Comparison of ENCODE assay signal across 12 cellular contexts in the genomic region with DNA sequence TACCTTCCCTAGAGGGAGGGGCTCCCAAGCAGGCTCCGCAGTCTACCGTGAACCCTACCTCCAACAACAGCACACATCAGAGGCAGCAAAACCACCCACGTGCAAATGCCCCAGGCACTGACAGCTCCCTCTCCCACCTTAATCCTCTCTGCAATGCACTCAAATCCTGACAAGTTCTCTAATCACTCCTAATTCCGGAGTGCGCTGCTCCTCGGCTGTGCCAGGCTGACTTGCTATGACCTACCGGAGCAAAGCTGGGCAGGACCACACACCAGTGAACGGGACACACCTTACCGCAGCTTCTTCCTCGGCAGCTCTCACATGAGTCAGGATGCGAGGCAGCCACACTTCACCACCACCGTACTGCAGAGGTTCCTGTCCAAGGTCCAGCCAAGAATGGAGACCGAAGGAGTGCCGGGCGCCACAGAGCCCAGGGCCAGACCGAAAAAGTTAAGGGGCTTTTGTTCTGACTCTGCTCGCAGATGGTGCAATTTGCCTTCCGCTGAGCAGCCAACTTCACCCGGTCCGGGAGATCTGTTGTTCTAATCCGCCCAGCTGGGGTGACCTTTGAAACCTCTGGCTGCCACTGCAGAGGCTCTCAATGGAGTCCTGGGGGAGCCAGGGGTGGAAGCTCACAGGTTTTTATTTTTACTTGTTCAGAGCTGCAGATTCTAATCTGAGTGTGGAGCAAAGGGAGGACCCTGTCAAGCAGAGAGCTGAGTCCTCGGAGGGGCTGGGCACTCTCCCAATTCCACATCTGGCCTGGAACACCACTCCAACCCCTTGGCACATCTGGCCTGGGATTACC.
A peak's percentile ranks its signal among the peaks of the same experiment; 100 is the strongest.
DNase-seq lines count a peak whose midpoint lies in the region; ATAC-seq, FAIRE-seq and TF ChIP-seq lines count a peak whose summit lies in the region.
"Had no signal": no experiment of that assay in that cellular context is flagged by ENCODE, and none has a peak within 500 bp of the region (broad histone marks: within the 10 kb centered on the region; RNA-seq: fewer than 3 reads in every experiment).

No MANE protein-coding gene starts in this region.

- TF ChIP-seq CTCF in breast epithelium (IDR thresholded peaks at IDR 0.05) (no peak), HepG2 (CRISPR knock-in tag; IDR thresholded peaks at IDR 0.05) (0 out of 2 replicates have a peak, but pooled peaks have one; percentile 6), transverse colon (IDR thresholded peaks at IDR 0.05) (no peak), ovary (IDR thresholded peaks at IDR 0.05) (no peak)

- peak overlapping the region; percentile 82 for H3K4me2 ChIP-seq in HepG2 (ENCODE audit: low read depth, low read length)

- H3K4me1 ChIP-seq in breast epithelium (no peaks in the 10 kb centered on the region), HepG2 (ENCODE audit: insufficient read depth, low read length) (peaks cover 52% of the 10 kb centered on the region), transverse colon (peaks cover 0 to 11% (median 4%) of the 10 kb centered on the region in 4 donors), ovary (ENCODE audit: insufficient read depth) (no peaks in the 10 kb centered on the region)
- H3K4me1 ChIP-seq: HAP-1 had no signal

- peaks cover 41% of the 10 kb centered on the region for H3K79me2 ChIP-seq in HepG2 (ENCODE audit: insufficient read depth, low read length)

- H3K27me3 ChIP-seq in breast epithelium (no peaks in the 10 kb centered on the region), HepG2 (ENCODE audit: control insufficient read depth in 1 of 2, insufficient read depth in 2 of 2, low read length in 2 of 2) (no peaks in the 10 kb centered on the region), transverse colon (no peaks in the 10 kb centered on the region), ovary (no peaks in the 10 kb centered on the region)

- H3K9ac ChIP-seq in HepG2 (ENCODE audit: insufficient read depth, low read depth, low read length): peak overlapping the region; percentile 74

- BruUV-seq in HepG2 (replicated peaks; lab: Mats Ljungman, UMichigan): TSS peak; percentile 54

- H3K9me3 ChIP-seq in breast epithelium (no peaks in the 10 kb centered on the region), HepG2 (ENCODE audit: low read length) (no peaks in the 10 kb centered on the region), transverse colon (no peaks in the 10 kb centered on the region), ovary (no peaks in the 10 kb centered on the region)
- H3K9me3 ChIP-seq: HAP-1 had no signal

- DNase-seq in DMS 273 (lab: John Stamatoyannopoulos, UW; ENCODE audit: unreplicated experiment): peak; percentile 46
- DNase-seq in DMS 273 treated with DMSO at 0.1 percent for 48 hours (lab: John Stamatoyannopoulos, UW): no peak
- DNase-seq in breast epithelium (ENCODE audit: low spot score in 2 of 2): no peak
- DNase-seq in HepG2 (ENCODE audit: low spot score): peak; percentile 89
- peak; percentile 67 for DNase-seq in transverse colon
- no peak for DNase-seq in NCI-H146 (lab: John Stamatoyannopoulos, UW)
- no peak for DNase-seq in ovary

- WGBS in HepG2 (ENCODE audit: low lambda C conversion rate): 0% methylated on average over 15 of the region's 22 CpGs
- 39 to 50% methylated on average over 4 to 21 of the region's 22 CpGs for WGBS in transverse colon (ENCODE audit: low coverage in 1 of 2), 2 donors
- WGBS in ovary, 3 donors: 68 to 74% (median 73%) methylated on average over 22 of the region's 22 CpGs

- H3K4me3 ChIP-seq in breast epithelium: peak overlapping the region; percentile 14 to 51 (median 23)
- H3K4me3 ChIP-seq in HepG2 (replicated peaks in 1 of 3; ENCODE audit: insufficient read depth in 1 of 3, low read depth in 2 of 3, low read length in 3 of 3): peak overlapping the region; percentile 62 to 80 (median 67)
- H3K4me3 ChIP-seq in transverse colon: peak overlapping the region in 3 of 4 donors; percentile 5 to 27 (median 10)
- H3K4me3 ChIP-seq in ovary: no peak overlapping the region
- H3K4me3 ChIP-seq: GM12878, HAP-1 had no signal

- in situ Hi-C loops in HepG2 (cut with HindIII; ENCODE audit: extremely low pct_ligation_motif_present, low pct_unique_long_range_greater_than_20kb) (loop anchor here (5.0 kb wide), 1 partner anchor 42 kb away; no protein-coding TSS in a partner anchor), transverse colon (cut with MboI; ENCODE audit: low pct_ligation_motif_present in 1 of 4, low pct_unique_long_range_greater_than_20kb in 1 of 4, low sequenced_read_pairs in 3 of 4) (no loop called here)

- POLR2A ChIA-PET in HepG2 (lab: Yijun Ruan, JAX): interaction anchor here (0.6 to 3.1 kb wide), 14 partner anchors 9 to 161 kb away, joined by 3 to 34 read pairs (median 4); partner anchors contain the start of gene CCDC14

- TF ChIP-seq EP300 in HepG2 (IDR thresholded peaks at IDR 0.05; ENCODE audit: low read depth in 2 of 2, low read length in 2 of 2) (peak in 1 of 2 experiments; percentile 73; a peak in 1 of 4 replicates), HepG2 (CRISPR knock-in tag; IDR thresholded peaks at IDR 0.05; ENCODE audit: borderline replicate concordance) (no peak; the same call in 1 of the 2 replicates), transverse colon (IDR thresholded peaks at IDR 0.05; ENCODE audit: low read depth) (no peak), ovary (IDR thresholded peaks at IDR 0.05) (no peak)

- peak; percentile 82 for FAIRE-seq in HepG2 (lab: Jason Lieb, UNC)
- FAIRE-seq: endothelial cell of umbilical vein, GM12878 had no signal

- ATAC-seq in HepG2 (peak; percentile 93), GM18873 (IDR thresholded peaks at IDR 0.05; ENCODE audit: low FRiP score, unreplicated experiment) (no peak)
- ATAC-seq: GM12878 had no signal

- CTCF ChIA-PET in HepG2 (lab: Yijun Ruan, JAX; ENCODE audit: low intra/inter-chr PET ratio, low total read pairs): interaction anchor here (0.8 kb wide), 1 partner anchor 8 kb away, joined by 3 read pairs; no protein-coding TSS in a partner anchor

- peak overlapping the region; percentile 90 for H2AFZ ChIP-seq in HepG2 (ENCODE audit: low read length)

- TF ChIP-seq RAD21 in HepG2 (CRISPR knock-in tag; IDR thresholded peaks at IDR 0.05): no peak

- TF ChIP-seq POLR2A in breast epithelium (IDR thresholded peaks at IDR 0.05): no peak
- peak; percentile 48 to 65; a peak in 3 of 4 replicates for TF ChIP-seq POLR2A in HepG2 (IDR thresholded peaks at IDR 0.05; ENCODE audit: insufficient read depth in 1 of 2, low read depth in 2 of 2, low read length in 2 of 2)
- peak; percentile 57 for TF ChIP-seq POLR2A in transverse colon (IDR thresholded peaks at IDR 0.05)
- no peak for TF ChIP-seq POLR2A in ovary (IDR thresholded peaks at IDR 0.05)

- H3K36me3 ChIP-seq in breast epithelium (no peaks in the 10 kb centered on the region), HepG2 (replicated peaks in 1 of 2; ENCODE audit: control insufficient read depth in 1 of 2, insufficient read depth in 2 of 2, low read length in 2 of 2) (no peaks in the 10 kb centered on the region; a peak in 1 of 5 replicates), transverse colon (no peaks in the 10 kb centered on the region), ovary (no peaks in the 10 kb centered on the region)
- H3K36me3 ChIP-seq: HAP-1 had no signal

- H3K27ac ChIP-seq in breast epithelium (peak overlapping the region in 1 of 2 donors; percentile 68), HepG2 (ENCODE audit: extremely low read length, insufficient read depth, low read length) (peak overlapping the region; percentile 87), transverse colon (peak overlapping the region; percentile 52 to 60 (median 54)), ovary (no peak overlapping the region)
- H3K27ac ChIP-seq: 22Rv1 had no signal

- intact Hi-C loops in breast epithelium (cut with DNase I; ENCODE audit: low total_unique reads) (no loop called here), HepG2 (cut with micrococcal nuclease; ENCODE audit: unreplicated experiment) (loop anchor here (1.0 to 2.0 kb wide), 3 partner anchors 44 to 82 kb away; no protein-coding TSS in a partner anchor), transverse colon (cut with DNase I; ENCODE audit: low total_unique reads) (no loop called here), ovary (cut with DNase I) (no loop called here)

- H4K20me1 ChIP-seq in HepG2 (ENCODE audit: insufficient read depth, low read length): no peaks in the 10 kb centered on the region

TF ChIP-seq in HepG2, 621 proteins besides CTCF, POLR2A, EP300 and RAD21 (continues in another document):
- TF ChIP-seq ZBTB10 (CRISPR knock-in tag; IDR thresholded peaks at IDR 0.05; ENCODE audit: borderline replicate concordance) (no peak), JDP2 (CRISPR knock-in tag; IDR thresholded peaks at IDR 0.05; ENCODE audit: borderline replicate concordance) (no peak)

Comparison
In these comparisons a context has a peak if more than half of its experiments do, and no peak if none do; other contexts are left out.
1. DNase-seq: peak in DMS 273 (single experiment), HepG2 (single experiment) and transverse colon (single experiment); none in DMS 273 treated with DMSO at 0.1 percent for 48 hours (single experiment), breast epithelium (0 of 2), NCI-H146 (single experiment) and ovary (0 of 5).
2. H3K27ac ChIP-seq: peak in HepG2 (single experiment) and transverse colon (4 of 4); none in ovary (0 of 2).
3. POLR2A ChIP-seq: peak in HepG2 (2 of 2) and transverse colon (single experiment); none in breast epithelium (single experiment) and ovary (single experiment).